In the genomic region with DNA sequence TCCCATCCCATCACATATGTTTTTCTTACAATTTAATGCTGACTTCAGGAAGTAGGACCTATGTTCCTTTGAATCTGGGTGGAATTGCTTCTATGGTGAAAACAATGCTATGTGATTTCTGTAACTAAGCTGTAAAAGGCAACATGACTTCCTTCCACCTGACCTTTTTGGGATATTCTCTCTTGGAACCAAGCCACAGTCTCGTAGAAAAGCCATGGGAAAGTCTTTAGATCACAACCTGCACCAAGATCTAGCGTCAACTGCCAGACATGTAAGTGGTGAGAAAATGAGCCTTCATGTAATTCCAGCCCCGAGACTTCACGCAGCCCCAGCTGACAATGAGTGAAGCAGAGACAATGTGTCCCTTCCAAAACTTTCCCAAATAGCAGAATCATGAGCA, we compare ENCODE assay signal across 1 cellular context.
TF ChIP-seq lines count a peak whose summit lies in the region.

No MANE protein-coding gene starts in this region.

TF ChIP-seq in GM23338, 12 proteins besides CTCF, POLR2A, EP300 and RAD21 (continued from another document):
- TF ChIP-seq, protein P1, sequence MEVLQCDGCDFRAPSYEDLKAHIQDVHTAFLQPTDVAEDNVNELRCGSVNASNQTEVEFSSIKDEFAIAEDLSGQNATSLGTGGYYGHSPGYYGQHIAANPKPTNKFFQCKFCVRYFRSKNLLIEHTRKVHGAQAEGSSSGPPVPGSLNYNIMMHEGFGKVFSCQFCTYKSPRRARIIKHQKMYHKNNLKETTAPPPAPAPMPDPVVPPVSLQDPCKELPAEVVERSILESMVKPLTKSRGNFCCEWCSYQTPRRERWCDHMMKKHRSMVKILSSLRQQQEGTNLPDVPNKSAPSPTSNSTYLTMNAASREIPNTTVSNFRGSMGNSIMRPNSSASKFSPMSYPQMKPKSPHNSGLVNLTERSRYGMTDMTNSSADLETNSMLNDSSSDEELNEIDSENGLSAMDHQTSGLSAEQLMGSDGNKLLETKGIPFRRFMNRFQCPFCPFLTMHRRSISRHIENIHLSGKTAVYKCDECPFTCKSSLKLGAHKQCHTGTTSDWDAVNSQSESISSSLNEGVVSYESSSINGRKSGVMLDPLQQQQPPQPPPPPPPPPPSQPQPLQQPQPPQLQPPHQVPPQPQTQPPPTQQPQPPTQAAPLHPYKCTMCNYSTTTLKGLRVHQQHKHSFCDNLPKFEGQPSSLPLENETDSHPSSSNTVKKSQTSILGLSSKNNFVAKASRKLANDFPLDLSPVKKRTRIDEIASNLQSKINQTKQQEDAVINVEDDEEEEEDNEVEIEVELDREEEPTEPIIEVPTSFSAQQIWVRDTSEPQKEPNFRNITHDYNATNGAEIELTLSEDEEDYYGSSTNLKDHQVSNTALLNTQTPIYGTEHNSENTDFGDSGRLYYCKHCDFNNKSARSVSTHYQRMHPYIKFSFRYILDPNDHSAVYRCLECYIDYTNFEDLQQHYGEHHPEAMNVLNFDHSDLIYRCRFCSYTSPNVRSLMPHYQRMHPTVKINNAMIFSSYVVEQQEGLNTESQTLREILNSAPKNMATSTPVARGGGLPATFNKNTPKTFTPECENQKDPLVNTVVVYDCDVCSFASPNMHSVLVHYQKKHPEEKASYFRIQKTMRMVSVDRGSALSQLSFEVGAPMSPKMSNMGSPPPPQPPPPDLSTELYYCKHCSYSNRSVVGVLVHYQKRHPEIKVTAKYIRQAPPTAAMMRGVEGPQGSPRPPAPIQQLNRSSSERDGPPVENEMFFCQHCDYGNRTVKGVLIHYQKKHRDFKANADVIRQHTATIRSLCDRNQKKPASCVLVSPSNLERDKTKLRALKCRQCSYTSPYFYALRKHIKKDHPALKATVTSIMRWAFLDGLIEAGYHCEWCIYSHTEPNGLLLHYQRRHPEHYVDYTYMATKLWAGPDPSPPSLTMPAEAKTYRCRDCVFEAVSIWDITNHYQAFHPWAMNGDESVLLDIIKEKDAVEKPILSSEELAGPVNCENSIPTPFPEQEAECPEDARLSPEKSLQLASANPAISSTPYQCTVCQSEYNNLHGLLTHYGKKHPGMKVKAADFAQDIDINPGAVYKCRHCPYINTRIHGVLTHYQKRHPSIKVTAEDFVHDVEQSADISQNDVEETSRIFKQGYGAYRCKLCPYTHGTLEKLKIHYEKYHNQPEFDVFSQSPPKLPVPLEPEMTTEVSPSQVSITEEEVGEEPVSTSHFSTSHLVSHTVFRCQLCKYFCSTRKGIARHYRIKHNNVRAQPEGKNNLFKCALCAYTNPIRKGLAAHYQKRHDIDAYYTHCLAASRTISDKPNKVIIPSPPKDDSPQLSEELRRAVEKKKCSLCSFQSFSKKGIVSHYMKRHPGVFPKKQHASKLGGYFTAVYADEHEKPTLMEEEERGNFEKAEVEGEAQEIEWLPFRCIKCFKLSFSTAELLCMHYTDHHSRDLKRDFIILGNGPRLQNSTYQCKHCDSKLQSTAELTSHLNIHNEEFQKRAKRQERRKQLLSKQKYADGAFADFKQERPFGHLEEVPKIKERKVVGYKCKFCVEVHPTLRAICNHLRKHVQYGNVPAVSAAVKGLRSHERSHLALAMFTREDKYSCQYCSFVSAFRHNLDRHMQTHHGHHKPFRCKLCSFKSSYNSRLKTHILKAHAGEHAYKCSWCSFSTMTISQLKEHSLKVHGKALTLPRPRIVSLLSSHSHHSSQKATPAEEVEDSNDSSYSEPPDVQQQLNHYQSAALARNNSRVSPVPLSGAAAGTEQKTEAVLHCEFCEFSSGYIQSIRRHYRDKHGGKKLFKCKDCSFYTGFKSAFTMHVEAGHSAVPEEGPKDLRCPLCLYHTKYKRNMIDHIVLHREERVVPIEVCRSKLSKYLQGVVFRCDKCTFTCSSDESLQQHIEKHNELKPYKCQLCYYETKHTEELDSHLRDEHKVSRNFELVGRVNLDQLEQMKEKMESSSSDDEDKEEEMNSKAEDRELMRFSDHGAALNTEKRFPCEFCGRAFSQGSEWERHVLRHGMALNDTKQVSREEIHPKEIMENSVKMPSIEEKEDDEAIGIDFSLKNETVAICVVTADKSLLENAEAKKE (CRISPR knock-in tag; IDR thresholded peaks at IDR 0.05), result no peak
- TF ChIP-seq, protein P2, sequence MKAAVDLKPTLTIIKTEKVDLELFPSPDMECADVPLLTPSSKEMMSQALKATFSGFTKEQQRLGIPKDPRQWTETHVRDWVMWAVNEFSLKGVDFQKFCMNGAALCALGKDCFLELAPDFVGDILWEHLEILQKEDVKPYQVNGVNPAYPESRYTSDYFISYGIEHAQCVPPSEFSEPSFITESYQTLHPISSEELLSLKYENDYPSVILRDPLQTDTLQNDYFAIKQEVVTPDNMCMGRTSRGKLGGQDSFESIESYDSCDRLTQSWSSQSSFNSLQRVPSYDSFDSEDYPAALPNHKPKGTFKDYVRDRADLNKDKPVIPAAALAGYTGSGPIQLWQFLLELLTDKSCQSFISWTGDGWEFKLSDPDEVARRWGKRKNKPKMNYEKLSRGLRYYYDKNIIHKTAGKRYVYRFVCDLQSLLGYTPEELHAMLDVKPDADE (IDR thresholded peaks at IDR 0.05), result no peak
- TF ChIP-seq JUNB (IDR thresholded peaks at IDR 0.05; ENCODE audit: unreplicated experiment) (no peak), NANOG (IDR thresholded peaks at IDR 0.05; ENCODE audit: borderline replicate concordance) (no peak), EZH2phosphoT487 (IDR thresholded peaks at IDR 0.05; ENCODE audit: unreplicated experiment) (no peak), CREB1 (CRISPR knock-in tag; IDR thresholded peaks at IDR 0.05; ENCODE audit: low read depth) (no peak), STAT1 (IDR thresholded peaks at IDR 0.05; ENCODE audit: unreplicated experiment) (no peak), ZNF114 (CRISPR knock-in tag; IDR thresholded peaks at IDR 0.05) (no peak)
- TF ChIP-seq, protein P3, sequence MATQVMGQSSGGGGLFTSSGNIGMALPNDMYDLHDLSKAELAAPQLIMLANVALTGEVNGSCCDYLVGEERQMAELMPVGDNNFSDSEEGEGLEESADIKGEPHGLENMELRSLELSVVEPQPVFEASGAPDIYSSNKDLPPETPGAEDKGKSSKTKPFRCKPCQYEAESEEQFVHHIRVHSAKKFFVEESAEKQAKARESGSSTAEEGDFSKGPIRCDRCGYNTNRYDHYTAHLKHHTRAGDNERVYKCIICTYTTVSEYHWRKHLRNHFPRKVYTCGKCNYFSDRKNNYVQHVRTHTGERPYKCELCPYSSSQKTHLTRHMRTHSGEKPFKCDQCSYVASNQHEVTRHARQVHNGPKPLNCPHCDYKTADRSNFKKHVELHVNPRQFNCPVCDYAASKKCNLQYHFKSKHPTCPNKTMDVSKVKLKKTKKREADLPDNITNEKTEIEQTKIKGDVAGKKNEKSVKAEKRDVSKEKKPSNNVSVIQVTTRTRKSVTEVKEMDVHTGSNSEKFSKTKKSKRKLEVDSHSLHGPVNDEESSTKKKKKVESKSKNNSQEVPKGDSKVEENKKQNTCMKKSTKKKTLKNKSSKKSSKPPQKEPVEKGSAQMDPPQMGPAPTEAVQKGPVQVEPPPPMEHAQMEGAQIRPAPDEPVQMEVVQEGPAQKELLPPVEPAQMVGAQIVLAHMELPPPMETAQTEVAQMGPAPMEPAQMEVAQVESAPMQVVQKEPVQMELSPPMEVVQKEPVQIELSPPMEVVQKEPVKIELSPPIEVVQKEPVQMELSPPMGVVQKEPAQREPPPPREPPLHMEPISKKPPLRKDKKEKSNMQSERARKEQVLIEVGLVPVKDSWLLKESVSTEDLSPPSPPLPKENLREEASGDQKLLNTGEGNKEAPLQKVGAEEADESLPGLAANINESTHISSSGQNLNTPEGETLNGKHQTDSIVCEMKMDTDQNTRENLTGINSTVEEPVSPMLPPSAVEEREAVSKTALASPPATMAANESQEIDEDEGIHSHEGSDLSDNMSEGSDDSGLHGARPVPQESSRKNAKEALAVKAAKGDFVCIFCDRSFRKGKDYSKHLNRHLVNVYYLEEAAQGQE (IDR thresholded peaks at IDR 0.05; ENCODE audit: unreplicated experiment), result no peak
